In the genomic region with DNA sequence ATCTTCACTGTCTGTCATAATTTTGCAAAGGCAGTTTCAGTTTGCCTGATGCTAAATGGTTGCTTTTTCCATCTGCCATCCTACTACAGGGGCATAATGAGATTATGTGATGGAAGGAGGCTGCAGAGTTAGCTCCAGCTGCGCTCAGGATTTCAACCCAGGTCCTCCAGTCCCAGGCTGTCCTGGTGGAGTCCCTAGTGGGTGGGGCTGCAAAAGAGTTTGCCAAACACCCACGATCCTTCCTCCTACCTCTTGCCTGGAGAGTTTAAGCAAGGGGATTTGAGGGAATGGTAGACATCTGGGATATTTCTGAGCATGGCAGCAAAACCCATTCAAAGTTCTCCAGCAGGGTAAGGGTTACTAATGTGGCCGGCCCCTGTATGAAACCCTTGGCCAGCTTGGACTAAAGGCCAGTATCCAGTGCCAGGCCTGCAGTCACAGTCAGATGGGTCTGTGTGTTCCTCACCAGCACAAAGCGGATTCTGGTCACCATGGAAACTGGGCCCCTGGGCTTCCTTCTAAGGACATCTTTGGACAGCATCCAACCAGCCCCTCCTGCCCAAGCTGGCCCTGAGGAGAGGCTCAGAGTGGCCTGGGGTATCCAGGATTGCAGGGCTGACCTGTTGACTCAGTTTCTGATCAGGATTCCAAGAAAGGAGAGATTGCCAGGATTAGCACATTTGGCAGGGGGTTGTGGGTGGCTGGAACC, we compare ENCODE assay signal across 9 cellular contexts. TPM values are rescaled to one million over a fixed set of nuclear protein-coding genes. Genes with fewer than 3 reads are reported as not detected.
DNase-seq lines count a peak whose midpoint lies in the region; ATAC-seq and TF ChIP-seq lines count a peak whose summit lies in the region.
"Had no signal": no experiment of that assay in that cellular context is flagged by ENCODE, and none has a peak within 500 bp of the region (broad histone marks: within the 10 kb centered on the region; RNA-seq: fewer than 3 reads in every experiment).

No MANE protein-coding gene starts in this region.

- H3K36me3 ChIP-seq in suprapubic skin = no peaks in the 10 kb centered on the region

- no peak overlapping the region for H3K27ac Mint-ChIP-seq in activated CD8-positive, alpha-beta memory T cell treated with anti-CD3 and anti-CD28 coated beads, Interleukin-2, amount 10 ng/mL, durations not matched to agents 7 days and 5 days
- H3K27ac Mint-ChIP-seq: activated B cell treated with CpG ODN at 0.5 μM for 24 hours had no signal

- no peaks in the 10 kb centered on the region for H3K36me3 Mint-ChIP-seq in activated CD8-positive, alpha-beta memory T cell treated with anti-CD3 and anti-CD28 coated beads, Interleukin-2, amount 10 ng/mL, durations not matched to agents 7 days and 5 days

- no peaks in the 10 kb centered on the region for H3K9me3 ChIP-seq in suprapubic skin

- H3K4me3 ChIP-seq in suprapubic skin = no peak overlapping the region

- peaks cover 9% of the 10 kb centered on the region for H3K27me3 Mint-ChIP-seq in activated CD8-positive, alpha-beta memory T cell treated with anti-CD3 and anti-CD28 coated beads, Interleukin-2, amount 10 ng/mL, durations not matched to agents 7 days and 5 days

- TF ChIP-seq POLR2A in suprapubic skin (IDR thresholded peaks at IDR 0.05) = no peak

- WGBS in suprapubic skin = 22% methylated on average over 4 of the region's 4 CpGs

- DNase-seq in NCI-H1105 treated with DMSO at 0.1 percent for 48 hours (lab: John Stamatoyannopoulos, UW) = peak; percentile 15
- peak; percentile 60 for DNase-seq in astrocyte of the hippocampus (ENCODE audit: low read depth, low spot score)
- DNase-seq in hippocampal formation (lab: John Stamatoyannopoulos, UW) = peak; percentile 53 to 54
- peak; percentile 83 to 89 for DNase-seq in suprapubic skin (ENCODE audit: low spot score in 2 of 2)
- DNase-seq in activated CD8-positive, alpha-beta memory T cell treated with anti-CD3 and anti-CD28 coated beads, Interleukin-2, amount 10 ng/mL, durations not matched to agents 7 days and 5 days = no peak
- DNase-seq: activated B cell treated with CpG ODN at 0.5 μM for 24 hours, MV-4-11 had no signal

- ATAC-seq in activated CD8-positive, alpha-beta memory T cell treated with anti-CD3 and anti-CD28 coated beads, Interleukin-2, amount 10 ng/mL, durations not matched to agents 7 days and 5 days = no peak
- no peak for ATAC-seq in HG03039 (IDR thresholded peaks at IDR 0.05; ENCODE audit: unreplicated experiment)
- ATAC-seq in HG02970 (IDR thresholded peaks at IDR 0.05; ENCODE audit: low FRiP score, unreplicated experiment) = no peak

- peak overlapping the region; percentile 47 for H3K27ac ChIP-seq in suprapubic skin

- no peak for TF ChIP-seq EP300 in suprapubic skin (IDR thresholded peaks at IDR 0.05)

- TF ChIP-seq CTCF in suprapubic skin (IDR thresholded peaks at IDR 0.05) = no peak

- H3K4me3 Mint-ChIP-seq in activated CD8-positive, alpha-beta memory T cell treated with anti-CD3 and anti-CD28 coated beads, Interleukin-2, amount 10 ng/mL, durations not matched to agents 7 days and 5 days = no peak overlapping the region
- H3K4me3 Mint-ChIP-seq: activated B cell treated with CpG ODN at 0.5 μM for 24 hours had no signal

- peaks cover 38% of the 10 kb centered on the region for H3K4me1 ChIP-seq in suprapubic skin

- CTCF ChIA-PET in activated CD8-positive, alpha-beta memory T cell treated with anti-CD3 and anti-CD28 coated beads, Interleukin-2, amount 10 ng/mL, durations not matched to agents 7 days and 5 days (lab: Charles Lee) = no interaction called here

- H3K27me3 ChIP-seq in suprapubic skin = no peaks in the 10 kb centered on the region

- H3K9me3 Mint-ChIP-seq in activated CD8-positive, alpha-beta memory T cell treated with anti-CD3 and anti-CD28 coated beads, Interleukin-2, amount 10 ng/mL, durations not matched to agents 7 days and 5 days (ENCODE audit: low read depth) = no peaks in the 10 kb centered on the region

- H3K4me1 Mint-ChIP-seq in activated CD8-positive, alpha-beta memory T cell treated with anti-CD3 and anti-CD28 coated beads, Interleukin-2, amount 10 ng/mL, durations not matched to agents 7 days and 5 days = no peaks in the 10 kb centered on the region
- H3K4me1 Mint-ChIP-seq: activated B cell treated with CpG ODN at 0.5 μM for 24 hours had no signal

RNA-seq across cellular contexts. Expression of gene CHST3, which starts 42.7 kb away (rescaled TPM):
- 10 to 100 TPM; 17.9 to 29.3 (median 23.2) TPM for total RNA-seq in suprapubic skin
- total RNA-seq in activated CD8-positive, alpha-beta memory T cell treated with anti-CD3 and anti-CD28 coated beads, Interleukin-2, amount 10 ng/mL, durations not matched to agents 7 days and 5 days = under 1 TPM in 1 of 2 experiments, not detected in 1; 0.05 TPM
- total RNA-seq: activated B cell treated with CpG ODN at 0.5 μM for 24 hours had no signal

Comparison
In these comparisons a context has a peak if more than half of its experiments do, and no peak if none do; other contexts are left out.
1. RNA of gene CHST3, which starts 42.7 kb away (total RNA-seq): 17.9 to 29.3 TPM in suprapubic skin; 0.05 TPM in activated CD8-positive, alpha-beta memory T cell treated with anti-CD3 and anti-CD28 coated beads, Interleukin-2, amount 10 ng/mL, durations not matched to agents 7 days and 5 days; every median in the first group is over 10 times any median in the second.